18 cellular contexts compared by ENCODE assay signal in the genomic region with DNA sequence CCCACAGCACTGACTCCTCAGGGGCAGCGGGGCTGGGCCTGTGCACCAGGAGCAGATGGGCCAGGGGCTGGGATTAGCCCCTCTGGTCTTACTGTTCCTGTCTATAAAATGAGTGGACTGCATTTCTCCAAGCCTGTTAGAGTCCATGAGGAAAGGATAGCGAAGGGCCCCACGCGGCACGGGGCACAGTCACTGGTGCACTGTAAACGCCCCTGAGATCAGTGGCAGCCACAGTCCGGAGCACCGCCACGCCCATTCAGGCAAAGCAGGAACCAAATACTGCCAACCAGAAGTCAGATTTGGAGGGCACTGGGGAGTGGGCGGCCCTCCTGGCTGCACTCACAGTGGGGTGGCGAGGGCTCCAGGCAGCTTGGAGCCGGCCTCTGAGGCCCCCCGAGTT.
DNase-seq lines count a peak whose midpoint lies in the region; ATAC-seq and TF ChIP-seq lines count a peak whose summit lies in the region.
"Had no signal": no experiment of that assay in that cellular context is flagged by ENCODE, and none has a peak within 500 bp of the region (broad histone marks: within the 10 kb centered on the region; RNA-seq: fewer than 3 reads in every experiment).

No MANE protein-coding gene starts in this region.

- H3K4me1 ChIP-seq in neuronal stem cell (ENCODE audit: control insufficient read depth in 2 of 2, insufficient read depth in 1 of 2, low read depth in 1 of 2, low read length in 2 of 2) = peaks cover 0 to 3% of the 10 kb centered on the region in 2 donors
- H3K4me1 ChIP-seq: A549, Caco-2 had no signal

- no peak for TF ChIP-seq CTCF in WERI-Rb-1 (IDR thresholded peaks at IDR 0.05; ENCODE audit: low read depth, low read length)

- H3K9me3 ChIP-seq in WERI-Rb-1 (ENCODE audit: severe bottlenecking) (no peaks in the 10 kb centered on the region), neuronal stem cell (replicated peaks in 1 of 2; ENCODE audit: control insufficient read depth in 2 of 2, insufficient read depth in 1 of 2, low read depth in 1 of 2, low read length in 2 of 2) (no peaks in the 10 kb centered on the region)
- H3K9me3 ChIP-seq: A549, Caco-2 had no signal

- H3K14ac ChIP-seq in neuronal stem cell (ENCODE audit: low read length) = no peak overlapping the region

- no peak overlapping the region for H4K8ac ChIP-seq in neuronal stem cell (ENCODE audit: low read depth, low read length)

- peak overlapping the region; percentile 51 for H2AK5ac ChIP-seq in neuronal stem cell (ENCODE audit: low read depth, low read length)

- H3K27me3 Mint-ChIP-seq in stimulated activated naive CD8-positive, alpha-beta T cell treated with anti-CD3 and anti-CD28 coated beads, Interleukin-15, amount 100 ng/mL, for 72 hours = no peaks in the 10 kb centered on the region
- H3K27me3 Mint-ChIP-seq: B cell; CD4-positive, alpha-beta T cell had no signal

- H3K79me1 ChIP-seq in neuronal stem cell (ENCODE audit: low read depth, low read length) = no peaks in the 10 kb centered on the region

- H3K9ac ChIP-seq in neuronal stem cell (ENCODE audit: low read depth, low read length, poor library complexity) = no peak overlapping the region

- H3K18ac ChIP-seq in neuronal stem cell (ENCODE audit: low read length) = peak overlapping the region; percentile 35

- H4K91ac ChIP-seq in neuronal stem cell (ENCODE audit: low read depth, low read length, poor library complexity) = no peak overlapping the region

- peak; percentile 10 for ATAC-seq in stimulated activated naive CD8-positive, alpha-beta T cell treated with anti-CD3 and anti-CD28 coated beads, Interleukin-15, amount 100 ng/mL, for 72 hours
- ATAC-seq in stimulated activated naive CD8-positive, alpha-beta T cell treated with anti-CD3 and anti-CD28 coated beads, Interleukin-15, Interleukin-2, amounts not matched to agents 100 U/mL and 50 U/mL, for 24 hours = no peak
- no peak for ATAC-seq in HG03025 (IDR thresholded peaks at IDR 0.05; ENCODE audit: low FRiP score, unreplicated experiment)
- ATAC-seq: A549; CD8-positive, alpha-beta T cell had no signal

- no peak overlapping the region for H2BK5ac ChIP-seq in neuronal stem cell (ENCODE audit: low read length)

- peak overlapping the region in 1 of 2 donors; percentile 68 for H3K27ac Mint-ChIP-seq in stimulated activated naive CD8-positive, alpha-beta T cell treated with anti-CD3 and anti-CD28 coated beads, Interleukin-15, amount 100 ng/mL, for 72 hours
- H3K27ac Mint-ChIP-seq: B cell; CD4-positive, alpha-beta T cell; CD8-positive, alpha-beta T cell had no signal

- no peak overlapping the region for H3K4ac ChIP-seq in neuronal stem cell (ENCODE audit: low read length)

- no peak overlapping the region for H3K27ac ChIP-seq in WERI-Rb-1
- H3K27ac ChIP-seq in neuronal stem cell (replicated peaks; ENCODE audit: low read length) = no peak overlapping the region
- H3K27ac ChIP-seq: 22Rv1, A549, C4-2B had no signal

- peaks cover 17% of the 10 kb centered on the region for H3K4me1 Mint-ChIP-seq in stimulated activated naive CD8-positive, alpha-beta T cell treated with anti-CD3 and anti-CD28 coated beads, Interleukin-15, amount 100 ng/mL, for 72 hours
- H3K4me1 Mint-ChIP-seq: B cell had no signal

- H2AFZ ChIP-seq in neuronal stem cell (ENCODE audit: low read length) = no peak overlapping the region

- no peak overlapping the region for H3K4me2 ChIP-seq in neuronal stem cell (ENCODE audit: insufficient read depth, low read length, poor library complexity, severe bottlenecking)
- H3K4me2 ChIP-seq: A549 had no signal

- H3K36me3 ChIP-seq in WERI-Rb-1 (no peaks in the 10 kb centered on the region), neuronal stem cell (replicated peaks in 1 of 2; ENCODE audit: control insufficient read depth in 2 of 2, insufficient read depth in 2 of 2, low read length in 2 of 2) (no peaks in the 10 kb centered on the region)

- DNase-seq in NCI-H82 (lab: John Stamatoyannopoulos, UW) = peak; percentile 4
- no peak for DNase-seq in NCI-H82 treated with DMSO at 0.1 percent for 48 hours (lab: John Stamatoyannopoulos, UW; ENCODE audit: unreplicated experiment)
- no peak for DNase-seq in stimulated activated naive CD8-positive, alpha-beta T cell treated with anti-CD3 and anti-CD28 coated beads, Interleukin-15, amount 100 ng/mL, for 72 hours
- no peak for DNase-seq in stimulated activated naive CD8-positive, alpha-beta T cell treated with anti-CD3 and anti-CD28 coated beads, Interleukin-15, Interleukin-2, amounts not matched to agents 100 U/mL and 50 U/mL, for 24 hours
- peak; percentile 19 for DNase-seq in WERI-Rb-1
- no peak for DNase-seq in neuronal stem cell (ENCODE audit: low spot score)
- no peak for DNase-seq in NCI-H1048 (lab: John Stamatoyannopoulos, UW)
- DNase-seq: AML-193; Caco-2; Calu3; CD4-positive, alpha-beta T cell; CD8-positive, alpha-beta T cell; GF-D8 had no signal

- H3K9me3 Mint-ChIP-seq in stimulated activated naive CD8-positive, alpha-beta T cell treated with anti-CD3 and anti-CD28 coated beads, Interleukin-15, amount 100 ng/mL, for 72 hours = no peaks in the 10 kb centered on the region
- H3K9me3 Mint-ChIP-seq: CD4-positive, alpha-beta T cell; CD8-positive, alpha-beta T cell had no signal

- WGBS in neuronal stem cell (ENCODE audit: extremely low coverage in 2 of 2, insufficient read length in 2 of 2, insufficient replicate concordance in 1 of 2), 2 donors = no CpG with 5 or more reads among the region's 13 CpGs

- no peak overlapping the region for H2BK15ac ChIP-seq in neuronal stem cell (ENCODE audit: low read length)

- H2BK120ac ChIP-seq in neuronal stem cell (ENCODE audit: low read depth, low read length) = no peak overlapping the region

- H3K27me3 ChIP-seq in WERI-Rb-1 (ENCODE audit: insufficient read depth, low read depth, severe bottlenecking) (no peaks in the 10 kb centered on the region), neuronal stem cell (ENCODE audit: control insufficient read depth in 3 of 3, insufficient read depth in 3 of 3, low read depth in 1 of 3, low read length in 3 of 3) (no peaks in the 10 kb centered on the region)

- H3K4me3 Mint-ChIP-seq in stimulated activated naive CD8-positive, alpha-beta T cell treated with anti-CD3 and anti-CD28 coated beads, Interleukin-15, amount 100 ng/mL, for 72 hours = no peak overlapping the region
- H3K4me3 Mint-ChIP-seq: B cell; CD4-positive, alpha-beta T cell; CD8-positive, alpha-beta T cell had no signal

- H3K4me3 ChIP-seq in WERI-Rb-1 (ENCODE audit: low read depth, low read length) (no peak overlapping the region), neuronal stem cell (ENCODE audit: low read length in 2 of 2) (no peak overlapping the region)
- H3K4me3 ChIP-seq: A549 had no signal

- H2BK12ac ChIP-seq in neuronal stem cell (ENCODE audit: low read length) = no peak overlapping the region

- H3K23ac ChIP-seq in neuronal stem cell (ENCODE audit: low read depth, low read length, poor library complexity) = peak overlapping the region; percentile 33

Comparison
In these comparisons a context has a peak if more than half of its experiments do, and no peak if none do; other contexts are left out.
1. DNase-seq: peak in NCI-H82 (single experiment) and WERI-Rb-1 (single experiment); none in NCI-H82 treated with DMSO at 0.1 percent for 48 hours (single experiment), stimulated activated naive CD8-positive, alpha-beta T cell treated with anti-CD3 and anti-CD28 coated beads, Interleukin-15, amount 100 ng/mL, for 72 hours (0 of 2), stimulated activated naive CD8-positive, alpha-beta T cell treated with anti-CD3 and anti-CD28 coated beads, Interleukin-15, Interleukin-2, amounts not matched to agents 100 U/mL and 50 U/mL, for 24 hours (single experiment), neuronal stem cell (single experiment) and NCI-H1048 (single experiment).